Comparison of ENCODE assay signal across 8 cellular contexts in the genomic region with DNA sequence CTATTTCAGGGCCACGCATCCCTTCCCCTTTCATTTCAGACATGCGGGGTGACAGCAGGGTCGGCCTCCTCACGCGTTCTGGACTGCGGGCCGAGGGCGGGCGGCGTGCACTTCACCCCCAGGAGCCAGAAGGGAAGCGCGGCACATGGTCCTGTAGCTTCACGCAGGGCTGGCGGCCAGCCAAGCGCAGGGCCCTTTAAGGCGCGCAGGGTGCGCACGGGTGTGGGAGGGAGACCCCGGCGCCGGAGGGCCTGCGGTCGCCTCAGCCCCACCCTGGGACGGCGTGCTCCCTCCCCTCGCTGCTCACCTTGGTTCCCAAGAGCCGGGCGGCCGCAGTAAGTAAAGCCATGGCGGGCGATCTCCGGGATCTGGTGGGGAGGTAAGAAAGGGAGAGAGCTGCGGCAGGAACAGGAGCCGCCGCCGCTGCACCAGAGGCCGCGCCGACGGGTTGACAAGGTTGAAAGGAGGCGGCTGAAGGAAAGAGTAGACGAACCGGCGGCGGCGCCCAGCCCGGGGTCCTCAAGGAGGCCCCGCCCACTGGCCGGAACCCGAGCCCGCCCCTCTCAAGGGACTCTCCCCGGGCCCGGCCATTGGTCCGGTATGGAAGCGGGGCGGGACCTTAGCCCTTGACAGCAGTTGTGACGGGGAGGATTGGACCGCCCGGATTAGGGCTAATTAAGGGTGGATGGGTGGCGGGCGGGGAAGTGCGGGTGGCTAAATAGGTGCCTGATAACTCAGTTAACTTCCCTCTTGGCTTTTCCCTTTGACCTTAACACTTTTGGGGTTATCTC. TPM values are rescaled to one million over a fixed set of nuclear protein-coding genes. Genes with fewer than 3 reads are reported as not detected.
DNase-seq lines count a peak whose midpoint lies in the region; ATAC-seq and TF ChIP-seq lines count a peak whose summit lies in the region.

A gene (minus strand): TSS at position 478 of the 791 bp plus-strand sequence. CDS start 129 bp downstream, at position 349.

- H3K4me1 ChIP-seq in gastroesophageal sphincter = peaks cover 6 to 70% (median 21%) of the 10 kb centered on the region in 3 donors

- TF ChIP-seq POLR2A in NB4 (IDR thresholded peaks at IDR 0.05; ENCODE audit: extremely low read depth, insufficient read length) (no peak), gastroesophageal sphincter (IDR thresholded peaks at IDR 0.05) (peak; percentile 72 to 82)

- H3K27ac ChIP-seq in SK-N-MC = peak within 1 kb of the TSS; percentile 81
- H3K27ac ChIP-seq in gastroesophageal sphincter = peak within 1 kb of the TSS; percentile 87 to 96 (median 95)

- WGBS in gastroesophageal sphincter (ENCODE audit: low coverage in 1 of 2), 2 donors = 0% methylated on average over 7 to 9 of the region's 63 CpGs

- ATAC-seq in gastroesophageal sphincter = peak; percentile 99

- H3K36me3 ChIP-seq in SK-N-MC (ENCODE audit: insufficient read depth, low read length) (peaks cover 35% of the 10 kb centered on the region), gastroesophageal sphincter (peaks cover 0 to 19% of the 10 kb centered on the region in 2 donors)

- DNase-seq in GM04503 (ENCODE audit: low read depth) = peak; percentile 81
- peak; percentile 97 for DNase-seq in HFFc6
- peak; percentile 99 for DNase-seq in NB4 (ENCODE audit: low read depth)
- peak; percentile 81 for DNase-seq in SK-N-MC (ENCODE audit: low read depth, low spot score)
- peak; percentile 99 for DNase-seq in activated naive CD4-positive, alpha-beta T cell treated with anti-CD3 and anti-CD28 coated beads, Interleukin-2, amount 10 ng/mL, durations not matched to agents 7 days and 5 days
- DNase-seq in non-pigmented ciliary epithelial cell (ENCODE audit: low read depth) = peak; percentile 89
- peak; percentile 98 for DNase-seq in superior temporal gyrus (ENCODE audit: extremely low spot score)

- TF ChIP-seq CTCF in HFFc6 (IDR thresholded peaks at IDR 0.05) (no peak), NB4 (IDR thresholded peaks at IDR 0.05; ENCODE audit: low read depth, low read length) (no peak), gastroesophageal sphincter (IDR thresholded peaks at IDR 0.05) (no peak)

- H3K9me3 ChIP-seq in SK-N-MC (ENCODE audit: low read depth, low read length) = no peaks in the 10 kb centered on the region
- H3K9me3 ChIP-seq in gastroesophageal sphincter = no peaks in the 10 kb centered on the region

- no peak for TF ChIP-seq EP300 in gastroesophageal sphincter (IDR thresholded peaks at IDR 0.05)

- no peaks in the 10 kb centered on the region for H3K27me3 ChIP-seq in gastroesophageal sphincter

- peak within 1 kb of the TSS; percentile 92 for H3K4me3 ChIP-seq in NB4 (ENCODE audit: low read depth, low read length)
- peak within 1 kb of the TSS; percentile 93 for H3K4me3 ChIP-seq in SK-N-MC
- peak within 1 kb of the TSS; percentile 80 to 87 for H3K4me3 ChIP-seq in gastroesophageal sphincter

- H3K4me1 Mint-ChIP-seq in HFFc6 (ENCODE audit: low read depth) = peaks cover 49% of the 10 kb centered on the region
- H3K4me1 Mint-ChIP-seq in activated naive CD4-positive, alpha-beta T cell treated with anti-CD3 and anti-CD28 coated beads, Interleukin-2, amount 10 ng/mL, durations not matched to agents 7 days and 5 days = peaks cover 51% of the 10 kb centered on the region

- no peaks in the 10 kb centered on the region for H3K9me3 Mint-ChIP-seq in HFFc6
- H3K9me3 Mint-ChIP-seq in activated naive CD4-positive, alpha-beta T cell treated with anti-CD3 and anti-CD28 coated beads, Interleukin-2, amount 10 ng/mL, durations not matched to agents 7 days and 5 days = no peaks in the 10 kb centered on the region

- H3K4me3 Mint-ChIP-seq in HFFc6 = peak within 1 kb of the TSS; percentile 98
- H3K4me3 Mint-ChIP-seq in activated naive CD4-positive, alpha-beta T cell treated with anti-CD3 and anti-CD28 coated beads, Interleukin-2, amount 10 ng/mL, durations not matched to agents 7 days and 5 days = peak within 1 kb of the TSS; percentile 86

- CTCF ChIA-PET in activated naive CD4-positive, alpha-beta T cell treated with anti-CD3 and anti-CD28 coated beads, Interleukin-2, amount 10 ng/mL, durations not matched to agents 7 days and 5 days (lab: Charles Lee) = interaction anchor here (0.9 to 1.7 kb wide), 8 partner anchors 16 to 164 kb away, joined by 3 to 4 read pairs (median 3); a partner anchor contains a TSS

- H3K27ac Mint-ChIP-seq in HFFc6 = peak within 1 kb of the TSS; percentile 89
- peak within 1 kb of the TSS; percentile 96 for H3K27ac Mint-ChIP-seq in activated naive CD4-positive, alpha-beta T cell treated with anti-CD3 and anti-CD28 coated beads, Interleukin-2, amount 10 ng/mL, durations not matched to agents 7 days and 5 days

- H3K9ac ChIP-seq in SK-N-MC (ENCODE audit: insufficient read length) = peak within 1 kb of the TSS; percentile 88

- H3K27me3 Mint-ChIP-seq in HFFc6 (ENCODE audit: insufficient read depth) = no peaks in the 10 kb centered on the region; the same call in none of the 2 replicates
- H3K27me3 Mint-ChIP-seq in activated naive CD4-positive, alpha-beta T cell treated with anti-CD3 and anti-CD28 coated beads, Interleukin-2, amount 10 ng/mL, durations not matched to agents 7 days and 5 days = no peaks in the 10 kb centered on the region

- H3K36me3 Mint-ChIP-seq in HFFc6 (ENCODE audit: low read depth) = peaks cover 13% of the 10 kb centered on the region; the same call in 1 of the 2 replicates
- H3K36me3 Mint-ChIP-seq in activated naive CD4-positive, alpha-beta T cell treated with anti-CD3 and anti-CD28 coated beads, Interleukin-2, amount 10 ng/mL, durations not matched to agents 7 days and 5 days = peaks cover 18% of the 10 kb centered on the region

RNA-seq across cellular contexts. Expression of the gene that starts here (rescaled TPM):
- total RNA-seq in HFFc6 (2021; fragmentation: NEBNext Ultra II Directional; extraction: Animal tissue kit (Norgen Biotek cat#: 25700)) = 100 to 1,000 TPM; 196 to 247 (median 232) TPM
- total RNA-seq in gastroesophageal sphincter = 100 to 1,000 TPM; 102 to 174 (median 103) TPM

Comparison
In these comparisons a context has a peak if more than half of its experiments do, and no peak if none do; other contexts are left out.
1. Peak in every context shown above with its lines: DNase-seq, ATAC-seq, H3K4me3 ChIP-seq and H3K27ac ChIP-seq.